15 cellular contexts compared by ENCODE assay signal in genomic region chr3:116007000-116007399, GRCh38.
"Had no signal": no experiment of that assay in that cellular context is flagged by ENCODE, and none has a peak within 500 bp of the region (broad histone marks: within the 10 kb centered on the region; RNA-seq: fewer than 3 reads in every experiment).

No MANE protein-coding gene starts in this region.

- H3K27ac ChIP-seq: gastrocnemius medialis, left ventricle myocardium inferior, lower lobe of right lung, testis, tibial nerve had no signal

- H3K27me3 ChIP-seq: gastrocnemius medialis, testis, tibial nerve had no signal

- ATAC-seq: gastrocnemius medialis; left cardiac atrium; lower lobe of right lung; natural killer cell; sciatic nerve; stimulated activated naive B cell treated with anti-CD40 and anti-IgM and Interleukin-4, amounts not matched to agents 10 μg/mL and 1 μg/mL and 100 μg/mL, for 72 hours; stimulated activated naive CD8-positive, alpha-beta T cell treated with anti-CD3 and anti-CD28 coated beads, Interleukin-15, amount 100 ng/mL, for 72 hours had no signal

- H3K36me3 ChIP-seq: gastrocnemius medialis, left ventricle myocardium inferior, lower lobe of right lung, tibial nerve had no signal

- FAIRE-seq: colon had no signal

- H3K9me3 ChIP-seq: gastrocnemius medialis, left ventricle myocardium inferior, lower lobe of right lung, testis, tibial nerve had no signal

- DNase-seq: gastrocnemius medialis; islet precursor cell; left cardiac atrium; left ventricle myocardium inferior; lower lobe of right lung; natural killer cell; posterior cingulate gyrus; stimulated activated CD4-positive, alpha-beta T cell treated with anti-CD3 and anti-CD28 coated beads, Interleukin-2, amount 100 ng/mL, for 24 hours; stimulated activated CD4-positive, alpha-beta T cell treated with anti-CD3 and anti-CD28 coated beads, Interleukin-4, amount 100 ng/mL, for 4 hours; stimulated activated naive B cell treated with anti-CD40 and anti-IgM and Interleukin-4, amounts not matched to agents 10 μg/mL and 1 μg/mL and 100 μg/mL, for 72 hours; stimulated activated naive CD8-positive, alpha-beta T cell treated with anti-CD3 and anti-CD28 coated beads, Interleukin-15, amount 100 ng/mL, for 72 hours; testis had no signal

- H3K4me1 ChIP-seq: gastrocnemius medialis, lower lobe of right lung, testis, tibial nerve had no signal

- H3K4me3 ChIP-seq: gastrocnemius medialis, left ventricle myocardium inferior, lower lobe of right lung, testis, tibial nerve had no signal
